Comparison of ENCODE assay signal across 2 cellular contexts in genomic region chr4:75327804-75328512, GRCh38.
TF ChIP-seq lines count a peak whose summit lies in the region.

No MANE protein-coding gene starts in this region.

TF ChIP-seq in GM23338, 12 proteins besides CTCF, POLR2A, EP300 and RAD21:
- TF ChIP-seq REST (IDR thresholded peaks at IDR 0.05; ENCODE audit: unreplicated experiment) = no peak
- TF ChIP-seq ZNF462 (CRISPR knock-in tag; IDR thresholded peaks at IDR 0.05) = no peak
- TF ChIP-seq POLR2AphosphoS5 (IDR thresholded peaks at IDR 0.05; ENCODE audit: low read depth) = no peak
- no peak for TF ChIP-seq NANOG (IDR thresholded peaks at IDR 0.05; ENCODE audit: borderline replicate concordance)
- no peak for TF ChIP-seq ZNF331 (CRISPR knock-in tag; IDR thresholded peaks at IDR 0.05; ENCODE audit: low read depth)
- TF ChIP-seq STAT1 (IDR thresholded peaks at IDR 0.05; ENCODE audit: unreplicated experiment) = no peak
- TF ChIP-seq EZH2 (IDR thresholded peaks at IDR 0.05; ENCODE audit: low read depth, unreplicated experiment) = no peak
- TF ChIP-seq ETS1 (IDR thresholded peaks at IDR 0.05) = no peak
- no peak for TF ChIP-seq EZH2phosphoT487 (IDR thresholded peaks at IDR 0.05; ENCODE audit: unreplicated experiment)
- no peak for TF ChIP-seq CREB1 (CRISPR knock-in tag; IDR thresholded peaks at IDR 0.05; ENCODE audit: low read depth)
- no peak for TF ChIP-seq JUNB (IDR thresholded peaks at IDR 0.05; ENCODE audit: unreplicated experiment)
- TF ChIP-seq ZNF114 (CRISPR knock-in tag; IDR thresholded peaks at IDR 0.05) = no peak

TF ChIP-seq in H1, 55 proteins besides CTCF, POLR2A, EP300 and RAD21:
- TF ChIP-seq CEBPB (IDR thresholded peaks at IDR 0.05; ENCODE audit: low read depth, low read length) = no peak
- TF ChIP-seq FOSL1 (IDR thresholded peaks at IDR 0.05; ENCODE audit: insufficient read depth, low read depth, low read length) = no peak
- TF ChIP-seq CBX8 (IDR thresholded peaks at IDR 0.05; ENCODE audit: borderline replicate concordance, low read depth, low read length) = no peak
- no peak for TF ChIP-seq EGR1 (IDR thresholded peaks at IDR 0.05; ENCODE audit: borderline replicate concordance, low read depth, low read length)
- no peak for TF ChIP-seq CHD1 (IDR thresholded peaks at IDR 0.05; ENCODE audit: low read depth, low read length)
- no peak for TF ChIP-seq NANOG (IDR thresholded peaks at IDR 0.05; ENCODE audit: insufficient read depth, low read depth, low read length, poor library complexity, severe bottlenecking)
- TF ChIP-seq JUN (IDR thresholded peaks at IDR 0.05; ENCODE audit: low read depth, low read length) = no peak
- TF ChIP-seq RXRA (IDR thresholded peaks at IDR 0.05; ENCODE audit: insufficient read depth, low read depth, low read length) = no peak
- TF ChIP-seq HDAC6 (IDR thresholded peaks at IDR 0.05; ENCODE audit: low read depth, low read length) = no peak
- no peak for TF ChIP-seq ATF3 (IDR thresholded peaks at IDR 0.05; ENCODE audit: insufficient read depth, low read depth, low read length)
- no peak for TF ChIP-seq SIN3A (conservative IDR thresholded peaks at IDR 0.05 in 1 of 2, IDR thresholded peaks at IDR 0.05 in 1 of 2; ENCODE audit: low read depth in 1 of 2, low read length in 2 of 2)
- no peak for TF ChIP-seq EZH2 (IDR thresholded peaks at IDR 0.05; ENCODE audit: low read depth, low read length, severe bottlenecking)
- no peak for TF ChIP-seq MAX (IDR thresholded peaks at IDR 0.05)
- no peak for TF ChIP-seq SP4 (IDR thresholded peaks at IDR 0.05; ENCODE audit: low read length)
- no peak for TF ChIP-seq KDM4A (IDR thresholded peaks at IDR 0.05; ENCODE audit: low read depth, low read length, severe bottlenecking)
- TF ChIP-seq JUND (IDR thresholded peaks at IDR 0.05; ENCODE audit: low read length) = no peak
- no peak for TF ChIP-seq RBBP5 (IDR thresholded peaks at IDR 0.05; ENCODE audit: borderline replicate concordance, low read depth, low read length)
- no peak for TF ChIP-seq RFX5 (IDR thresholded peaks at IDR 0.05; ENCODE audit: borderline replicate concordance, low read depth, low read length)
